In genomic region chr1:66687333-66687732, GRCh38 we compare ENCODE assay signal across 17 cellular contexts.
DNase-seq lines count a peak whose midpoint lies in the region; ATAC-seq, FAIRE-seq and TF ChIP-seq lines count a peak whose summit lies in the region.
"Had no signal": no experiment of that assay in that cellular context is flagged by ENCODE, and none has a peak within 500 bp of the region (broad histone marks: within the 10 kb centered on the region; RNA-seq: fewer than 3 reads in every experiment).

No MANE protein-coding gene starts in this region.

- no peaks in the 10 kb centered on the region for H3K36me3 Mint-ChIP-seq in stimulated activated effector memory CD8-positive, alpha-beta T cell treated with anti-CD3 and anti-CD28 coated beads, Interleukin-12 subunit alpha, Interleukin-12 subunit beta, amount 100 ng/mL, for 72 hours
- H3K36me3 Mint-ChIP-seq: CD4-positive, alpha-beta memory T cell; IgD-negative memory B cell had no signal

- H2AK9ac ChIP-seq in IMR-90 (replicated peaks; ENCODE audit: low read depth, low read length, poor library complexity): no peak overlapping the region

- dilution Hi-C loops in IMR-90 (cut with HindIII; ENCODE audit: low sequenced_read_pairs, unreplicated experiment): no loop called here

- TF ChIP-seq POLR2A in IMR-90 (IDR thresholded peaks at IDR 0.05; ENCODE audit: low read depth, low read length) (no peak), K562 (conservative IDR thresholded peaks at IDR 0.05) (no peak)

- no peak overlapping the region for H3K23ac ChIP-seq in IMR-90 (ENCODE audit: low read depth, low read length)

- H3K79me2 ChIP-seq in K562 (ENCODE audit: control insufficient read depth, insufficient read depth, low read length): no peaks in the 10 kb centered on the region

- CTCF ChIA-PET in IMR-90 (lab: Yijun Ruan, JAX): interaction anchor here (0.6 to 0.7 kb wide), 2 partner anchors 319 to 1228 kb away, joined by 4 to 5 read pairs; no protein-coding TSS in a partner anchor
- CTCF ChIA-PET in K562 (lab: Yijun Ruan, JAX; ENCODE audit: low intra/inter-chr PET ratio): no interaction called here

- BruUV-seq in IMR-90 (replicated peaks; lab: Mats Ljungman, UMichigan) (no TSS peak), K562 (replicated peaks; lab: Mats Ljungman, UMichigan) (no TSS peak)

- peaks cover 6 to 30% of the 10 kb centered on the region in 2 experiments; a peak in 2 of 4 replicates for H3K79me1 ChIP-seq in IMR-90 (ENCODE audit: low read depth in 1 of 2, low read length in 2 of 2)

- no peak overlapping the region for H3K18ac ChIP-seq in IMR-90 (ENCODE audit: low read depth, low read length)

- no peak overlapping the region for H2BK5ac ChIP-seq in IMR-90 (ENCODE audit: low read depth, low read length, poor library complexity, severe bottlenecking)

- H3K4me1 ChIP-seq in IMR-90 (ENCODE audit: control insufficient read depth, insufficient read depth, low read length): peaks cover 7% of the 10 kb centered on the region
- no peaks in the 10 kb centered on the region for H3K4me1 ChIP-seq in K562 (replicated peaks in 1 of 2; ENCODE audit: control insufficient read depth in 2 of 2, insufficient read depth in 2 of 2, low read length in 2 of 2)

- WGBS in IMR-90 (ENCODE audit: extremely low coverage in 2 of 2, insufficient read length in 1 of 2), 2 experiments: no CpG with 5 or more reads among the region's 2 CpGs
- 0% methylated on average over 2 of the region's 2 CpGs for WGBS in K562 (ENCODE audit: insufficient coverage, low coverage, missing lambda C conversion rate)

- H3K9ac ChIP-seq in IMR-90 (ENCODE audit: low read depth, low read length) (no peak overlapping the region), K562 (ENCODE audit: insufficient read depth in 1 of 2, low read depth in 2 of 2, low read length in 2 of 2) (no peak overlapping the region)
- H3K9ac ChIP-seq: GM23248 had no signal

- DNase-seq in GM12865 (ENCODE audit: low read depth) (peak; percentile 33), IMR-90 (no peak), K562 (ENCODE audit: extremely low read depth in 1 of 4, low spot score in 3 of 4) (no peak), NOMO-1 treated with DMSO at 0.1 percent for 48 hours (lab: John Stamatoyannopoulos, UW; ENCODE audit: unreplicated experiment) (no peak), ecto neural progenitor cell (ENCODE audit: low spot score) (no peak)
- DNase-seq in stimulated activated effector memory CD8-positive, alpha-beta T cell treated with anti-CD3 and anti-CD28 coated beads, Interleukin-12 subunit alpha, Interleukin-12 subunit beta, amount 100 ng/mL, for 72 hours (ENCODE audit: low spot score in 2 of 2): no peak
- DNase-seq: CD4-positive, alpha-beta memory T cell; DND-41; GDM1; GM23248 had no signal

- TF ChIP-seq EP300 in K562 (IDR thresholded peaks at IDR 0.05; ENCODE audit: low read length): no peak

- ATAC-seq in IMR-90 (ENCODE audit: low read depth) (no peak), K562 (no peak), HG03378 (IDR thresholded peaks at IDR 0.05; ENCODE audit: unreplicated experiment) (no peak)
- ATAC-seq in stimulated activated effector memory CD8-positive, alpha-beta T cell treated with anti-CD3 and anti-CD28 coated beads, Interleukin-12 subunit alpha, Interleukin-12 subunit beta, amount 100 ng/mL, for 72 hours: peak; percentile 31
- ATAC-seq: HCT116 had no signal

- peaks cover 2% of the 10 kb centered on the region; the same call in 1 of the 2 replicates for H4K20me1 ChIP-seq in IMR-90 (ENCODE audit: insufficient read depth, low read length)
- H4K20me1 ChIP-seq in K562 (replicated peaks; ENCODE audit: control insufficient read depth, insufficient read depth, low read length): no peaks in the 10 kb centered on the region

- in situ Hi-C loops in IMR-90 (cut with MboI; ENCODE audit: low sequenced_read_pairs): no loop called here
- in situ Hi-C loops in K562 (cut with MboI): no loop called here

- H3K4me3 ChIP-seq in GM12865 (ENCODE audit: low read depth, low read length) (no peak overlapping the region), IMR-90 (ENCODE audit: insufficient read depth, low read depth, low read length) (no peak overlapping the region), K562 (no peak overlapping the region)
- H3K4me3 ChIP-seq: GM23248 had no signal

- no peak overlapping the region for H4K5ac ChIP-seq in IMR-90 (ENCODE audit: low read depth, low read length)

- H2AFZ ChIP-seq in IMR-90 (replicated peaks; ENCODE audit: low read length, poor library complexity) (no peak overlapping the region), K562 (ENCODE audit: low read depth, low read length) (no peak overlapping the region)
- H2AFZ ChIP-seq: GM23248 had no signal

- H3K36me3 ChIP-seq in IMR-90 (ENCODE audit: control insufficient read depth, insufficient read depth, low read length) (peaks cover 50% of the 10 kb centered on the region), K562 (ENCODE audit: control insufficient read depth, insufficient read depth, low read length) (no peaks in the 10 kb centered on the region)

- no peak overlapping the region for H2BK15ac ChIP-seq in IMR-90 (ENCODE audit: low read depth, low read length)

- H3K9me3 ChIP-seq in IMR-90 (ENCODE audit: control insufficient read depth, insufficient read depth, low read length) (no peaks in the 10 kb centered on the region), K562 (replicated peaks; ENCODE audit: control insufficient read depth, insufficient read depth, low read depth, low read length) (no peaks in the 10 kb centered on the region)

- H3K4ac ChIP-seq in IMR-90 (ENCODE audit: low read depth, low read length): no peak overlapping the region

- intact Hi-C loops in IMR-90 (cut with micrococcal nuclease) (no loop called here), K562 (cut with micrococcal nuclease) (no loop called here)

- H3K4me1 Mint-ChIP-seq in stimulated activated effector memory CD8-positive, alpha-beta T cell treated with anti-CD3 and anti-CD28 coated beads, Interleukin-12 subunit alpha, Interleukin-12 subunit beta, amount 100 ng/mL, for 72 hours: no peaks in the 10 kb centered on the region
- H3K4me1 Mint-ChIP-seq: B cell; CD4-positive, alpha-beta memory T cell; IgD-negative memory B cell had no signal

- no peak overlapping the region for H3K4me2 ChIP-seq in IMR-90 (ENCODE audit: low read depth, low read length)
- no peak overlapping the region for H3K4me2 ChIP-seq in K562 (ENCODE audit: insufficient read depth, low read length)

- POLR2A ChIA-PET in IMR-90 (lab: Charles Lee; ENCODE audit: unreplicated experiment) (no interaction called here), K562 (lab: Yijun Ruan, JAX) (no interaction called here)

- H3K56ac ChIP-seq in IMR-90 (ENCODE audit: extremely low read depth, insufficient read depth, low read length): no peak overlapping the region

- H3K4me3 Mint-ChIP-seq in stimulated activated effector memory CD8-positive, alpha-beta T cell treated with anti-CD3 and anti-CD28 coated beads, Interleukin-12 subunit alpha, Interleukin-12 subunit beta, amount 100 ng/mL, for 72 hours: no peak overlapping the region
- H3K4me3 Mint-ChIP-seq: B cell; CD4-positive, alpha-beta memory T cell; IgD-negative memory B cell had no signal

- H3K14ac ChIP-seq in IMR-90 (replicated peaks; ENCODE audit: low read depth, low read length): no peak overlapping the region

- H3K9me1 ChIP-seq in IMR-90 (ENCODE audit: insufficient read depth, low read length) (peaks cover 7% of the 10 kb centered on the region), K562 (ENCODE audit: control insufficient read depth, insufficient read depth, low read length) (no peaks in the 10 kb centered on the region)

- H3K27me3 ChIP-seq in IMR-90 (ENCODE audit: control insufficient read depth, insufficient read depth, low read length) (no peaks in the 10 kb centered on the region), K562 (ENCODE audit: control insufficient read depth in 2 of 2, insufficient read depth in 2 of 2, low read length in 2 of 2) (peaks cover 10% of the 10 kb centered on the region in 2 experiments; a peak in 4 of 5 replicates)

- H4K8ac ChIP-seq in IMR-90 (ENCODE audit: low read depth in 2 of 2, low read length in 2 of 2): no peak overlapping the region

- H3K9me3 Mint-ChIP-seq in stimulated activated effector memory CD8-positive, alpha-beta T cell treated with anti-CD3 and anti-CD28 coated beads, Interleukin-12 subunit alpha, Interleukin-12 subunit beta, amount 100 ng/mL, for 72 hours: no peaks in the 10 kb centered on the region
- H3K9me3 Mint-ChIP-seq: IgD-negative memory B cell had no signal

- no peak overlapping the region for H2AK5ac ChIP-seq in IMR-90 (ENCODE audit: low read depth, low read length)

- no peak overlapping the region for H3K27ac Mint-ChIP-seq in stimulated activated effector memory CD8-positive, alpha-beta T cell treated with anti-CD3 and anti-CD28 coated beads, Interleukin-12 subunit alpha, Interleukin-12 subunit beta, amount 100 ng/mL, for 72 hours
- H3K27ac Mint-ChIP-seq: B cell; CD4-positive, alpha-beta memory T cell; IgD-negative memory B cell had no signal

- no peak overlapping the region for H2BK20ac ChIP-seq in IMR-90 (ENCODE audit: low read depth, low read length)

- TF ChIP-seq RAD21 in IMR-90 (IDR thresholded peaks at IDR 0.05; ENCODE audit: low read length) (no peak), K562 (CRISPR knock-in tag; conservative IDR thresholded peaks at IDR 0.05 in 1 of 2, IDR thresholded peaks at IDR 0.05 in 1 of 2) (no peak)

- H4K91ac ChIP-seq in IMR-90 (ENCODE audit: insufficient read depth, low read depth, low read length): no peak overlapping the region

- no peak for FAIRE-seq in K562 (lab: Jason Lieb, UNC)
- FAIRE-seq: A204.1, H54 had no signal

- TF ChIP-seq CTCF in GM12865 (IDR thresholded peaks at IDR 0.05; ENCODE audit: insufficient read depth, low read depth, low read length, missing control alignments) (no peak), IMR-90 (conservative IDR thresholded peaks at IDR 0.05; ENCODE audit: low read depth, low read length) (no peak), K562 (IDR thresholded peaks at IDR 0.05 in 2 of 3, conservative IDR thresholded peaks at IDR 0.05 in 1 of 3; ENCODE audit: insufficient read depth in 2 of 3, low read depth in 1 of 3, low read length in 3 of 3) (no peak)

- no peak overlapping the region for H2BK120ac ChIP-seq in IMR-90 (ENCODE audit: low read depth, low read length)

- H3K27ac ChIP-seq in IMR-90 (ENCODE audit: insufficient read depth, low read length): no peak overlapping the region
- H3K27ac ChIP-seq in K562 (ENCODE audit: extremely low read depth, low read depth, low read length): no peak overlapping the region
- H3K27ac ChIP-seq: C4-2B, GM23248 had no signal

TF ChIP-seq in IMR-90, 13 proteins besides CTCF, POLR2A, EP300 and RAD21:
- TF ChIP-seq MAFK (IDR thresholded peaks at IDR 0.05; ENCODE audit: low read depth, low read length) (peak; percentile 48), SMC3 (IDR thresholded peaks at IDR 0.05; ENCODE audit: low read depth, low read length) (no peak)
TF ChIP-seq in IMR-90: peak in this region for 1.

TF ChIP-seq in K562, 482 proteins besides CTCF, POLR2A, EP300 and RAD21:
- TF ChIP-seq SNRNP70 (optimal IDR thresholded peaks at IDR 0.05; ENCODE audit: low read depth, low read length) (no peak), RFX1 (IDR thresholded peaks at IDR 0.05) (no peak), KHSRP (IDR thresholded peaks at IDR 0.05) (no peak), ZNF316 (IDR thresholded peaks at IDR 0.05) (peak; percentile 27; the same call in 1 of the 2 replicates), SRSF3 (IDR thresholded peaks at IDR 0.05; ENCODE audit: insufficient read depth, low read length) (no peak), MAFK (IDR thresholded peaks at IDR 0.05; ENCODE audit: low read length) (0 out of 2 replicates have a peak, but pooled peaks have one; percentile 17)
